8 cellular contexts compared by ENCODE assay signal in genomic region chr4:1604706-1605205, GRCh38.
DNase-seq lines count a peak whose midpoint lies in the region; ATAC-seq and TF ChIP-seq lines count a peak whose summit lies in the region.
"Had no signal": no experiment of that assay in that cellular context is flagged by ENCODE, and none has a peak within 500 bp of the region (broad histone marks: within the 10 kb centered on the region; RNA-seq: fewer than 3 reads in every experiment).

No MANE protein-coding gene starts in this region.

- no peak overlapping the region for H3K9ac ChIP-seq in GM23248

- no peaks in the 10 kb centered on the region for H3K9me3 Mint-ChIP-seq in activated naive CD8-positive, alpha-beta T cell treated with anti-CD3 and anti-CD28 coated beads, Interleukin-2, amount 50 U/mL, for 24 hours

- H3K4me1 Mint-ChIP-seq in activated naive CD8-positive, alpha-beta T cell treated with anti-CD3 and anti-CD28 coated beads, Interleukin-2, amount 50 U/mL, for 24 hours = peaks cover 13% of the 10 kb centered on the region

- peak; percentile 1 for TF ChIP-seq CTCF in GM06990 (IDR thresholded peaks at IDR 0.05; ENCODE audit: insufficient read depth, low read length, poor library complexity, severe bottlenecking)

- H3K27me3 Mint-ChIP-seq in activated naive CD8-positive, alpha-beta T cell treated with anti-CD3 and anti-CD28 coated beads, Interleukin-2, amount 50 U/mL, for 24 hours = no peaks in the 10 kb centered on the region

- no peaks in the 10 kb centered on the region for H3K36me3 ChIP-seq in GM06990 (ENCODE audit: control insufficient read depth, insufficient read depth, low read length)
- no peaks in the 10 kb centered on the region for H3K36me3 ChIP-seq in GM23248 (ENCODE audit: low read depth)

- H3K4me1 ChIP-seq in GM23248 (ENCODE audit: insufficient read depth) = no peaks in the 10 kb centered on the region

- no peak for DNase-seq in GM06990 (ENCODE audit: extremely low read depth, insufficient read length)
- DNase-seq in NCI-H2196 (lab: John Stamatoyannopoulos, UW; ENCODE audit: unreplicated experiment) = peak; percentile 63
- no peak for DNase-seq in activated naive CD8-positive, alpha-beta T cell treated with anti-CD3 and anti-CD28 coated beads, Interleukin-2, amount 50 U/mL, for 24 hours
- DNase-seq in posterior vena cava (ENCODE audit: low spot score) = peak; percentile 73
- DNase-seq in NOMO-1 treated with DMSO at 0.1 percent for 48 hours (lab: John Stamatoyannopoulos, UW; ENCODE audit: unreplicated experiment) = no peak
- DNase-seq in GM23248 = no peak

- WGBS in GM23248 (ENCODE audit: low coverage in 1 of 2, low lambda C conversion rate in 2 of 2, missing lambda C conversion rate in 2 of 2), 2 experiments = 34 to 53% methylated on average over 9 to 19 of the region's 19 CpGs

- H3K4me3 ChIP-seq in GM06990 (replicated peaks; ENCODE audit: low read depth, low read length) (no peak overlapping the region), GM23248 (no peak overlapping the region)
- H3K4me3 ChIP-seq: skin epidermis had no signal

- no peak overlapping the region for H3K4me2 ChIP-seq in GM23248 (ENCODE audit: unreplicated experiment)

- H3K27ac Mint-ChIP-seq in activated naive CD8-positive, alpha-beta T cell treated with anti-CD3 and anti-CD28 coated beads, Interleukin-2, amount 50 U/mL, for 24 hours = no peak overlapping the region

- intact Hi-C loops in posterior vena cava (cut with DNase I) = no loop called here

- H3F3A ChIP-seq in GM23248 (ENCODE audit: insufficient read depth) = no peaks in the 10 kb centered on the region

- ATAC-seq in activated naive CD8-positive, alpha-beta T cell treated with anti-CD3 and anti-CD28 coated beads, Interleukin-2, amount 50 U/mL, for 24 hours = peak; percentile 31
- no peak for ATAC-seq in GM18907 (IDR thresholded peaks at IDR 0.05; ENCODE audit: unreplicated experiment)

- no peaks in the 10 kb centered on the region for H3K9me3 ChIP-seq in GM23248 (ENCODE audit: low read depth)

- H3K27me3 ChIP-seq in GM06990 (replicated peaks; ENCODE audit: control insufficient read depth, insufficient read depth, low read length) (no peaks in the 10 kb centered on the region), GM23248 (replicated peaks; ENCODE audit: insufficient read depth) (no peaks in the 10 kb centered on the region)

- no peaks in the 10 kb centered on the region for H3K36me3 Mint-ChIP-seq in activated naive CD8-positive, alpha-beta T cell treated with anti-CD3 and anti-CD28 coated beads, Interleukin-2, amount 50 U/mL, for 24 hours (ENCODE audit: low read depth)

- no peaks in the 10 kb centered on the region for H3K9me2 ChIP-seq in GM23248 (ENCODE audit: insufficient read depth)

- H2AFZ ChIP-seq in GM23248 = no peak overlapping the region

- H4K20me1 ChIP-seq in GM23248 (ENCODE audit: insufficient read depth) = no peaks in the 10 kb centered on the region

- no peak overlapping the region for H3K27ac ChIP-seq in GM23248

- in situ Hi-C loops in GM23248 (cut with MboI) = no loop called here

- H3K4me3 Mint-ChIP-seq in activated naive CD8-positive, alpha-beta T cell treated with anti-CD3 and anti-CD28 coated beads, Interleukin-2, amount 50 U/mL, for 24 hours = no peak overlapping the region

- H3K79me2 ChIP-seq in GM23248 (ENCODE audit: insufficient read depth) = no peaks in the 10 kb centered on the region

Comparison
In these comparisons a context has a peak if more than half of its experiments do, and no peak if none do; other contexts are left out.
1. DNase-seq: peak in NCI-H2196 (single experiment) and posterior vena cava (single experiment); none in GM06990 (single experiment), activated naive CD8-positive, alpha-beta T cell treated with anti-CD3 and anti-CD28 coated beads, Interleukin-2, amount 50 U/mL, for 24 hours (single experiment), NOMO-1 treated with DMSO at 0.1 percent for 48 hours (single experiment) and GM23248 (single experiment).